In genomic region chr11:65262775-65263174, GRCh38 we compare ENCODE assay signal across 8 cellular contexts. TPM values are rescaled to one million over a fixed set of nuclear protein-coding genes. Genes with fewer than 3 reads are reported as not detected.
DNase-seq lines count a peak whose midpoint lies in the region; ATAC-seq, FAIRE-seq and TF ChIP-seq lines count a peak whose summit lies in the region.

No MANE protein-coding gene starts in this region.

- H3K27me3 ChIP-seq in Karpas-422 (ENCODE audit: low read length) (no peaks in the 10 kb centered on the region), bronchial epithelial cell (ENCODE audit: control insufficient read depth, insufficient read depth, low read length) (no peaks in the 10 kb centered on the region)

- H3K4me3 ChIP-seq in Karpas-422 (ENCODE audit: low read length) (peak overlapping the region; percentile 77), bronchial epithelial cell (ENCODE audit: low read depth, low read length) (peak overlapping the region; percentile 66)

- H3K36me3 ChIP-seq in Karpas-422 (ENCODE audit: insufficient read depth, low read length): peaks cover 16% of the 10 kb centered on the region; the same call in 1 of the 2 replicates
- no peaks in the 10 kb centered on the region for H3K36me3 ChIP-seq in bronchial epithelial cell (ENCODE audit: control insufficient read depth, insufficient read depth, low read length)

- peak overlapping the region; percentile 70 to 98 (median 94) for H3K27ac Mint-ChIP-seq in naive thymus-derived CD8-positive, alpha-beta T cell

- peaks cover 34% of the 10 kb centered on the region for H3K4me1 ChIP-seq in Karpas-422 (ENCODE audit: low read length)

- no peaks in the 10 kb centered on the region for H4K20me1 ChIP-seq in Karpas-422 (ENCODE audit: insufficient read depth, low read depth, low read length)

- FAIRE-seq in bronchial epithelial cell (lab: Jason Lieb, UNC): no peak

- H3K9me3 ChIP-seq in Karpas-422 (ENCODE audit: low read length): no peaks in the 10 kb centered on the region

- H3K9ac ChIP-seq in Karpas-422 (ENCODE audit: low read length): peak overlapping the region; percentile 93

- POLR2A ChIA-PET in naive thymus-derived CD8-positive, alpha-beta T cell (lab: Charles Lee): interaction anchor here (1.3 to 1.9 kb wide), 6 partner anchors 18 to 484 kb away, joined by 3 to 8 read pairs (median 5); partner anchors contain the start of genes DPF2, MALAT1 and SF1

- H3K9me3 Mint-ChIP-seq in naive thymus-derived CD8-positive, alpha-beta T cell: no peaks in the 10 kb centered on the region

- peak overlapping the region; percentile 89 for H3K4me2 ChIP-seq in Karpas-422 (ENCODE audit: low read depth, low read length, poor library complexity, severe bottlenecking)

- H3K4me3 Mint-ChIP-seq in naive thymus-derived CD8-positive, alpha-beta T cell: peak overlapping the region; percentile 86 to 96 (median 92)

- H3K27ac ChIP-seq in Karpas-422 (ENCODE audit: low read length): peak overlapping the region; percentile 78

- peaks cover 0 to 11% (median 4%) of the 10 kb centered on the region in 3 donors for H3K36me3 Mint-ChIP-seq in naive thymus-derived CD8-positive, alpha-beta T cell

- no peak for TF ChIP-seq CTCF in bronchial epithelial cell (IDR thresholded peaks at IDR 0.05; ENCODE audit: insufficient read depth, low read length, severe bottlenecking)

- no peaks in the 10 kb centered on the region for H3K27me3 Mint-ChIP-seq in naive thymus-derived CD8-positive, alpha-beta T cell

- H3K9me2 ChIP-seq in Karpas-422 (replicated peaks; ENCODE audit: insufficient read depth, low read length): no peaks in the 10 kb centered on the region

- DNase-seq in CD1c-positive myeloid dendritic cell (ENCODE audit: extremely low spot score) (peak; percentile 13), Karpas-422 (no peak), bronchial epithelial cell (ENCODE audit: low read depth) (no peak), D341Med (ENCODE audit: low spot score) (no peak), SHP77 treated with DMSO at 0.1 percent for 48 hours (lab: John Stamatoyannopoulos, UW) (no peak)
- peak in 1 of 10 donors; percentile 4 for DNase-seq in naive thymus-derived CD8-positive, alpha-beta T cell

- H2AFZ ChIP-seq in Karpas-422 (ENCODE audit: low read length): no peak overlapping the region

- H3K4me1 Mint-ChIP-seq in naive thymus-derived CD8-positive, alpha-beta T cell: peaks cover 30 to 55% (median 52%) of the 10 kb centered on the region in 4 donors

- H3K79me2 ChIP-seq in Karpas-422 (ENCODE audit: low read length): peaks cover 49% of the 10 kb centered on the region

- no peak for ATAC-seq in naive thymus-derived CD8-positive, alpha-beta T cell
- ATAC-seq in HG03442 (IDR thresholded peaks at IDR 0.05; ENCODE audit: unreplicated experiment) (no peak), GM21619 (IDR thresholded peaks at IDR 0.05; ENCODE audit: unreplicated experiment) (no peak)

RNA-seq across cellular contexts. Expression of gene POLA2, which starts 1.0 kb away (rescaled TPM):
- 13.2 and 19.0 TPM in 2 replicates for total RNA-seq in Karpas-422 (2014; rRNA removed; shearing (Covaris generic); ENCODE audit: low replicate concordance)
- total RNA-seq in bronchial epithelial cell: 1.3 and 1.6 TPM in 2 replicates
- total RNA-seq in naive thymus-derived CD8-positive, alpha-beta T cell: 10 to 100 TPM; 24.5 to 24.7 TPM
- polyA plus RNA-seq in naive thymus-derived CD8-positive, alpha-beta T cell: 10 to 100 TPM in 2 of 3 donors, 1 to 10 TPM in 1; 9.7 to 13.5 (median 10.9) TPM

RNA-seq across cellular contexts. Expression of gene CDC42EP2, which starts 51.9 kb away (rescaled TPM):
- 0.43 and 2.6 TPM in 2 replicates for total RNA-seq in Karpas-422 (2014; rRNA removed; shearing (Covaris generic); ENCODE audit: low replicate concordance)
- 1.9 and 2.4 TPM in 2 replicates for total RNA-seq in bronchial epithelial cell
- total RNA-seq in naive thymus-derived CD8-positive, alpha-beta T cell: 1 to 10 TPM in 1 of 2 experiments, not detected in 1; 1.4 TPM
- not detected for polyA plus RNA-seq in naive thymus-derived CD8-positive, alpha-beta T cell
